ENCODE assay signal across 8 cellular contexts in genomic region chr6:158644227-158645063, GRCh38. TPM values are rescaled to one million over a fixed set of nuclear protein-coding genes. Genes with fewer than 3 reads are reported as not detected.
A peak's percentile ranks its signal among the peaks of the same experiment; 100 is the strongest.
DNase-seq lines count a peak whose midpoint lies in the region; ATAC-seq and TF ChIP-seq lines count a peak whose summit lies in the region.

DYNLT1 (minus strand) TSS chr6:158644743; CDS start chr6:158644708, 35 bp downstream.

- ATAC-seq in GM21786 (IDR thresholded peaks at IDR 0.05; ENCODE audit: unreplicated experiment): peak; percentile 42
- ATAC-seq in RWPE2 (ENCODE audit: low read depth): peak; percentile 55

- H3K27ac Mint-ChIP-seq in nephron: peak within 1 kb of the TSS; percentile 95 to 99 (median 99)
- peak within 1 kb of the TSS; percentile 97 for H3K27ac Mint-ChIP-seq in stimulated activated naive CD8-positive, alpha-beta T cell treated with anti-CD3 and anti-CD28 coated beads, Interleukin-15, Interleukin-2, amounts not matched to agents 100 ng/mL and 50 ng/mL, for 24 hours

- DNase-seq in Daoy (ENCODE audit: low read depth): peak; percentile 97
- DNase-seq in Karpas-422: peak; percentile 95
- DNase-seq in RWPE2 (ENCODE audit: low spot score): peak; percentile 90
- DNase-seq in activated effector memory CD4-positive, alpha-beta T cell treated with anti-CD3 and anti-CD28 coated beads, Interleukin-2, amount 50 U/mL, for 16 hours: peak; percentile 96
- DNase-seq in fibroblast of the aortic adventitia (ENCODE audit: low read depth): peak; percentile 87

- H3K4me1 Mint-ChIP-seq in nephron: peaks cover 67% of the 10 kb centered on the region
- H3K4me1 Mint-ChIP-seq in stimulated activated naive CD8-positive, alpha-beta T cell treated with anti-CD3 and anti-CD28 coated beads, Interleukin-15, Interleukin-2, amounts not matched to agents 100 ng/mL and 50 ng/mL, for 24 hours (ENCODE audit: low read depth): peaks cover 86% of the 10 kb centered on the region

- no peak for TF ChIP-seq CTCF in RWPE2 (IDR thresholded peaks at IDR 0.05; ENCODE audit: poor library complexity, severe bottlenecking)
- TF ChIP-seq CTCF in fibroblast of the aortic adventitia (IDR thresholded peaks at IDR 0.05; ENCODE audit: insufficient read depth, low read length): no peak
- no peak for TF ChIP-seq CTCF in nephron (IDR thresholded peaks at IDR 0.05; ENCODE audit: unreplicated experiment in 3 of 3)

- peaks cover 20% of the 10 kb centered on the region for H3K36me3 Mint-ChIP-seq in nephron (ENCODE audit: low read depth)
- peaks cover 45% of the 10 kb centered on the region for H3K36me3 Mint-ChIP-seq in stimulated activated naive CD8-positive, alpha-beta T cell treated with anti-CD3 and anti-CD28 coated beads, Interleukin-15, Interleukin-2, amounts not matched to agents 100 ng/mL and 50 ng/mL, for 24 hours (ENCODE audit: low read depth)

- H3K79me2 ChIP-seq in Karpas-422 (ENCODE audit: low read length): peaks cover 50% of the 10 kb centered on the region

- H3K4me3 Mint-ChIP-seq in nephron: peak within 1 kb of the TSS; percentile 93 to 100 (median 98)
- peak within 1 kb of the TSS; percentile 98 for H3K4me3 Mint-ChIP-seq in stimulated activated naive CD8-positive, alpha-beta T cell treated with anti-CD3 and anti-CD28 coated beads, Interleukin-15, Interleukin-2, amounts not matched to agents 100 ng/mL and 50 ng/mL, for 24 hours

- H3K27me3 Mint-ChIP-seq in nephron (ENCODE audit: low read depth): no peaks in the 10 kb centered on the region
- H3K27me3 Mint-ChIP-seq in stimulated activated naive CD8-positive, alpha-beta T cell treated with anti-CD3 and anti-CD28 coated beads, Interleukin-15, Interleukin-2, amounts not matched to agents 100 ng/mL and 50 ng/mL, for 24 hours: no peaks in the 10 kb centered on the region

- peak within 1 kb of the TSS; percentile 38; the same call in 1 of the 2 replicates for H3K27ac ChIP-seq in Karpas-422 (ENCODE audit: low read length)
- peak within 1 kb of the TSS; percentile 84 for H3K27ac ChIP-seq in RWPE2 (ENCODE audit: poor library complexity, severe bottlenecking)

- H3K27me3 ChIP-seq in Karpas-422 (ENCODE audit: low read length): no peaks in the 10 kb centered on the region
- H3K27me3 ChIP-seq in RWPE2 (ENCODE audit: insufficient read depth, poor library complexity, severe bottlenecking): no peaks in the 10 kb centered on the region

- peaks cover 5% of the 10 kb centered on the region; the same call in 1 of the 2 replicates for H3K36me3 ChIP-seq in Karpas-422 (ENCODE audit: insufficient read depth, low read length)
- peaks cover 24% of the 10 kb centered on the region for H3K36me3 ChIP-seq in RWPE2 (ENCODE audit: low read depth)

- H3K9me3 ChIP-seq in Karpas-422 (ENCODE audit: low read length): no peaks in the 10 kb centered on the region
- no peaks in the 10 kb centered on the region for H3K9me3 ChIP-seq in RWPE2 (ENCODE audit: severe bottlenecking)

- peak within 1 kb of the TSS; percentile 99 for H2AFZ ChIP-seq in Karpas-422 (ENCODE audit: low read length)

- no peaks in the 10 kb centered on the region for H3K9me2 ChIP-seq in Karpas-422 (replicated peaks; ENCODE audit: insufficient read depth, low read length)

- H3K9me3 Mint-ChIP-seq in nephron: no peaks in the 10 kb centered on the region
- no peaks in the 10 kb centered on the region for H3K9me3 Mint-ChIP-seq in stimulated activated naive CD8-positive, alpha-beta T cell treated with anti-CD3 and anti-CD28 coated beads, Interleukin-15, Interleukin-2, amounts not matched to agents 100 ng/mL and 50 ng/mL, for 24 hours

- peak within 1 kb of the TSS; percentile 97 for H3K4me2 ChIP-seq in Karpas-422 (ENCODE audit: low read depth, low read length, poor library complexity, severe bottlenecking)

- H4K20me1 ChIP-seq in Karpas-422 (ENCODE audit: insufficient read depth, low read depth, low read length): no peaks in the 10 kb centered on the region

- H3K4me3 ChIP-seq in Karpas-422 (ENCODE audit: low read length): peak within 1 kb of the TSS; percentile 99
- H3K4me3 ChIP-seq in RWPE2 (ENCODE audit: severe bottlenecking): peak within 1 kb of the TSS; percentile 76
- peak within 1 kb of the TSS; percentile 96 for H3K4me3 ChIP-seq in fibroblast of the aortic adventitia (ENCODE audit: low read depth, low read length)

- peaks cover 19% of the 10 kb centered on the region for H3K4me1 ChIP-seq in Karpas-422 (ENCODE audit: low read length)
- H3K4me1 ChIP-seq in RWPE2 (ENCODE audit: insufficient read depth, poor library complexity, severe bottlenecking): peaks cover 53% of the 10 kb centered on the region

- H3K9ac ChIP-seq in Karpas-422 (ENCODE audit: low read length): peak within 1 kb of the TSS; percentile 95

RNA-seq across cellular contexts. Expression of gene DYNLT1, which starts in this region (rescaled TPM):
- 29.3 and 51.9 TPM in 2 replicates for total RNA-seq in Daoy (2014; rRNA removed; shearing (Covaris generic))
- total RNA-seq in Karpas-422 (2014; rRNA removed; shearing (Covaris generic); ENCODE audit: low replicate concordance): 13.4 and 19.9 TPM in 2 replicates
- total RNA-seq in fibroblast of the aortic adventitia (ENCODE audit: low replicate concordance): 65.4 and 138 TPM in 2 replicates

Comparison
In these comparisons a context has a peak if more than half of its experiments do, and no peak if none do; other contexts are left out.
1. Peak in every context shown above with its lines: DNase-seq, ATAC-seq, H3K4me3 ChIP-seq and H3K27ac ChIP-seq.